In genomic region chr10:649798-650690, GRCh38 we compare ENCODE assay signal across 9 cellular contexts. TPM values are rescaled to one million over a fixed set of nuclear protein-coding genes. Genes with fewer than 3 reads are reported as not detected.
DNase-seq lines count a peak whose midpoint lies in the region; ATAC-seq and TF ChIP-seq lines count a peak whose summit lies in the region.
"Had no signal": no experiment of that assay in that cellular context is flagged by ENCODE, and none has a peak within 500 bp of the region (broad histone marks: within the 10 kb centered on the region; RNA-seq: fewer than 3 reads in every experiment).

No MANE protein-coding gene starts in this region.

- H3K27me3 ChIP-seq in body of pancreas (no peaks in the 10 kb centered on the region), SK-N-SH (ENCODE audit: insufficient read depth) (no peaks in the 10 kb centered on the region)

- H3K4me3 ChIP-seq in body of pancreas (no peak overlapping the region), SK-N-SH (ENCODE audit: low read depth in 2 of 2, low read length in 1 of 2) (no peak overlapping the region)

- no peak overlapping the region for H3K4me2 ChIP-seq in SK-N-SH

- H3K27ac ChIP-seq in body of pancreas: peak overlapping the region; percentile 92 to 98 (median 96)
- H3K27ac ChIP-seq in temporal lobe (ENCODE audit: low read depth, low read length): peak overlapping the region; percentile 54
- no peak overlapping the region for H3K27ac ChIP-seq in SK-N-SH (ENCODE audit: low read depth in 2 of 2, low read length in 1 of 2)

- no peak for TF ChIP-seq EP300 in SK-N-SH (IDR thresholded peaks at IDR 0.05; ENCODE audit: borderline replicate concordance in 1 of 2, low read depth in 1 of 2, low read length in 1 of 2)

- POLR2A ChIA-PET in SK-N-SH (lab: Yijun Ruan, JAX): no interaction called here
- POLR2A ChIA-PET in HEK293T (lab: Yijun Ruan, JAX): no interaction called here

- H3K9me3 ChIP-seq in body of pancreas (peaks cover 0 to 2% (median 0%) of the 10 kb centered on the region in 3 donors), SK-N-SH (no peaks in the 10 kb centered on the region)

- H3K36me3 ChIP-seq in body of pancreas (replicated peaks in 1 of 2; ENCODE audit: insufficient read depth in 1 of 2, low read depth in 2 of 2): no peaks in the 10 kb centered on the region
- no peaks in the 10 kb centered on the region for H3K36me3 ChIP-seq in SK-N-SH (replicated peaks in 1 of 2; ENCODE audit: control insufficient read depth in 1 of 2, insufficient read depth in 2 of 2, low read length in 1 of 2)

- DNase-seq in NCI-H1105 (lab: John Stamatoyannopoulos, UW) (peak; percentile 44), body of pancreas (peak; percentile 84 to 93 (median 88)), left lobe of liver (ENCODE audit: low spot score) (peak; percentile 81), SK-N-SH (no peak), HEK293T (ENCODE audit: extremely low spot score) (no peak), NCI-H226 (no peak)
- DNase-seq in activated T-cell treated with anti-CD3 and anti-CD28 coated beads, Interleukin-2, amount 50 U/mL, for 1 hour: no peak
- DNase-seq: activated CD8-positive, alpha-beta T cell treated with anti-CD3 and anti-CD28 coated beads for 36 hours had no signal

- H3K9ac ChIP-seq in SK-N-SH: no peak overlapping the region

- CTCF ChIA-PET in SK-N-SH (lab: Yijun Ruan, JAX): no interaction called here
- CTCF ChIA-PET in HEK293T (lab: Yijun Ruan, JAX): no interaction called here

- no peak for TF ChIP-seq RAD21 in SK-N-SH (IDR thresholded peaks at IDR 0.05; ENCODE audit: low read length)

- TF ChIP-seq CTCF in body of pancreas (IDR thresholded peaks at IDR 0.05): no peak
- no peak for TF ChIP-seq CTCF in SK-N-SH (IDR thresholded peaks at IDR 0.05)

- H4K20me1 ChIP-seq in SK-N-SH (ENCODE audit: insufficient read depth): peaks cover 90% of the 10 kb centered on the region

- H3K4me1 ChIP-seq in body of pancreas: peaks cover 52% of the 10 kb centered on the region
- peaks cover 0 to 19% of the 10 kb centered on the region in 2 experiments; a peak in 2 of 4 replicates for H3K4me1 ChIP-seq in SK-N-SH (ENCODE audit: control insufficient read depth in 1 of 2, insufficient read depth in 2 of 2, low read depth in 1 of 2, low read length in 1 of 2)

- peaks cover 19% of the 10 kb centered on the region for H3F3A ChIP-seq in SK-N-SH (replicated peaks; ENCODE audit: insufficient read depth)

- no peaks in the 10 kb centered on the region for H3K9me2 ChIP-seq in SK-N-SH

- ATAC-seq in body of pancreas (peak; percentile 91), left lobe of liver (peak; percentile 86)
- ATAC-seq: activated CD8-positive, alpha-beta T cell treated with anti-CD3 and anti-CD28 coated beads for 36 hours had no signal

- TF ChIP-seq POLR2A in body of pancreas (IDR thresholded peaks at IDR 0.05): peak; percentile 63 to 91 (median 87)

- peaks cover 74% of the 10 kb centered on the region for H3K79me2 ChIP-seq in SK-N-SH (ENCODE audit: insufficient read depth)

- WGBS in body of pancreas, 2 donors: 19 to 25% methylated on average over 15 to 33 of the region's 33 CpGs
- 85% methylated on average over 30 of the region's 33 CpGs for WGBS in SK-N-SH (ENCODE audit: low lambda C conversion rate)

- no peak overlapping the region for H2AFZ ChIP-seq in SK-N-SH (ENCODE audit: low read depth)

- intact Hi-C loops in body of pancreas (cut with DNase I): no loop called here

TF ChIP-seq in SK-N-SH, 30 proteins besides CTCF, POLR2A, EP300 and RAD21 (continues in another document):
- TF ChIP-seq REST (IDR thresholded peaks at IDR 0.05; ENCODE audit: low read depth, low read length) (no peak), FOSL2 (IDR thresholded peaks at IDR 0.05; ENCODE audit: borderline replicate concordance, low read depth) (no peak), MAX (IDR thresholded peaks at IDR 0.05; ENCODE audit: low read depth) (no peak), JUND (IDR thresholded peaks at IDR 0.05) (no peak), USF2 (IDR thresholded peaks at IDR 0.05; ENCODE audit: borderline replicate concordance, low read depth, low read length) (no peak), SIN3A (IDR thresholded peaks at IDR 0.05; ENCODE audit: borderline replicate concordance, low read depth, low read length) (no peak)

TF ChIP-seq in HEK293T, 16 proteins besides CTCF, POLR2A, EP300 and RAD21:
- TF ChIP-seq, protein P1, sequence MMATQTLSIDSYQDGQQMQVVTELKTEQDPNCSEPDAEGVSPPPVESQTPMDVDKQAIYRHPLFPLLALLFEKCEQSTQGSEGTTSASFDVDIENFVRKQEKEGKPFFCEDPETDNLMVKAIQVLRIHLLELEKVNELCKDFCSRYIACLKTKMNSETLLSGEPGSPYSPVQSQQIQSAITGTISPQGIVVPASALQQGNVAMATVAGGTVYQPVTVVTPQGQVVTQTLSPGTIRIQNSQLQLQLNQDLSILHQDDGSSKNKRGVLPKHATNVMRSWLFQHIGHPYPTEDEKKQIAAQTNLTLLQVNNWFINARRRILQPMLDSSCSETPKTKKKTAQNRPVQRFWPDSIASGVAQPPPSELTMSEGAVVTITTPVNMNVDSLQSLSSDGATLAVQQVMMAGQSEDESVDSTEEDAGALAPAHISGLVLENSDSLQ (IDR thresholded peaks at IDR 0.05): no peak
- TF ChIP-seq ZNF384 (IDR thresholded peaks at IDR 0.05) (no peak), ELF4 (IDR thresholded peaks at IDR 0.05) (no peak), BHLHE40 (IDR thresholded peaks at IDR 0.05; ENCODE audit: borderline replicate concordance) (no peak), FOXA1 (IDR thresholded peaks at IDR 0.05) (no peak), LEF1 (IDR thresholded peaks at IDR 0.05; ENCODE audit: borderline replicate concordance) (no peak), NFRKB (IDR thresholded peaks at IDR 0.05) (no peak), ARNT (IDR thresholded peaks at IDR 0.05) (no peak), SP1 (IDR thresholded peaks at IDR 0.05) (no peak), L3MBTL2 (conservative IDR thresholded peaks at IDR 0.05) (no peak)

RNA-seq across cellular contexts. Expression of gene DIP2C, which starts 39.4 kb away (rescaled TPM):
- 10 to 100 TPM in 1 of 2 donors, 1 to 10 TPM in 1; 9.6 to 11.9 TPM for total RNA-seq in body of pancreas
- 13.9 TPM for total RNA-seq in left lobe of liver
- total RNA-seq in temporal lobe: 46.0 TPM
- polyA plus RNA-seq in SK-N-SH (2012; rRNA removed): 6.2 and 8.7 TPM in 2 replicates
- polyA plus RNA-seq in SK-N-SH (2012; cell fraction: cytosol; rRNA removed): 7.2 and 8.9 TPM in 2 replicates
- polyA plus RNA-seq in SK-N-SH (2012; cell fraction: nucleus; rRNA removed): 14.0 and 14.5 TPM in 2 replicates

Comparison
In these comparisons a context has a peak if more than half of its experiments do, and no peak if none do; other contexts are left out.
1. DNase-seq: peak in NCI-H1105 (single experiment), body of pancreas (4 of 4) and left lobe of liver (single experiment); none in SK-N-SH (single experiment), activated T-cell treated with anti-CD3 and anti-CD28 coated beads, Interleukin-2, amount 50 U/mL, for 1 hour (single experiment), HEK293T (single experiment) and NCI-H226 (single experiment).
2. H3K27ac ChIP-seq: peak in body of pancreas (4 of 4) and temporal lobe (single experiment); none in SK-N-SH (0 of 2).